In the genomic region with DNA sequence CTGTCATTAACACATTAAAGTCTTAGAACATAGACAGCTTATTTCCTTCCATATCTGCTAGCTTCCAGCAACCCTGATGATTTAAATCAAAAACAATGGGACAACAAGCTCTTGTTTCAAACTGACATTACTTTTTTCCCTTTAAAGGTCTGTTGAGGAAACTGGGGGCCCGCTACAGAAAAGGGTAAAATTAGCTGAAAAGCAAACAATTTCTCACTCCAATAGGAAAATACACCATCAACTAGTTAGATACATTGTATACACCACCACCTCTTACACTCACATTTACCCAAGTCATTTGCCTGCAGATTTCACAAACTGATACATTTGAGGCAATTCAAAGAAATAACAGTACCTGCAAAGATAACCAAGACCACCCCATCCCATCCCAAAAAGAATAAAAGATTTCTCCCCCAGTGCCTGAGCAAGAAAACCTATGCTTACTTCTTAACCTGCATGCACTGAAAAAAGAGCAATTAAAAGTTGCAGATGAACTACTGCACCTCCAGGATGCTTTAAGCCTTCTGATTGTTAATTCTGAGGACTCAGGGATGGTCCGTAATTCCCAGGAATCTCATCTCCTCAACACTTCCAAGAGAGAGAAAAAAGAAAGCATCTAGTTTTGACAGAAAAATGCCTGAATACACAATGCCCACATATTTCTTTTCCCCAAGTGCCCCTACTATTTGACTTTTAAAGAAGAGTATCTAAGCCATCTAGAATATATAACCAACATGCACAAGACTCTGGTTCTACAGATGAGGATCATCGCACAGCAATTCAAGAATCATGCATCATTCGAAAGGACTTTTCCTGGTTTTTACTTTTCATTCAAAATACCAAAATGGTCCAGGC, we compare ENCODE assay signal across 1 cellular context.
TF ChIP-seq lines count a peak whose summit lies in the region.

No MANE protein-coding gene starts in this region.

TF ChIP-seq in HepG2, 621 proteins besides CTCF, POLR2A, EP300 and RAD21 (continued from another document):
- TF ChIP-seq, protein P1, sequence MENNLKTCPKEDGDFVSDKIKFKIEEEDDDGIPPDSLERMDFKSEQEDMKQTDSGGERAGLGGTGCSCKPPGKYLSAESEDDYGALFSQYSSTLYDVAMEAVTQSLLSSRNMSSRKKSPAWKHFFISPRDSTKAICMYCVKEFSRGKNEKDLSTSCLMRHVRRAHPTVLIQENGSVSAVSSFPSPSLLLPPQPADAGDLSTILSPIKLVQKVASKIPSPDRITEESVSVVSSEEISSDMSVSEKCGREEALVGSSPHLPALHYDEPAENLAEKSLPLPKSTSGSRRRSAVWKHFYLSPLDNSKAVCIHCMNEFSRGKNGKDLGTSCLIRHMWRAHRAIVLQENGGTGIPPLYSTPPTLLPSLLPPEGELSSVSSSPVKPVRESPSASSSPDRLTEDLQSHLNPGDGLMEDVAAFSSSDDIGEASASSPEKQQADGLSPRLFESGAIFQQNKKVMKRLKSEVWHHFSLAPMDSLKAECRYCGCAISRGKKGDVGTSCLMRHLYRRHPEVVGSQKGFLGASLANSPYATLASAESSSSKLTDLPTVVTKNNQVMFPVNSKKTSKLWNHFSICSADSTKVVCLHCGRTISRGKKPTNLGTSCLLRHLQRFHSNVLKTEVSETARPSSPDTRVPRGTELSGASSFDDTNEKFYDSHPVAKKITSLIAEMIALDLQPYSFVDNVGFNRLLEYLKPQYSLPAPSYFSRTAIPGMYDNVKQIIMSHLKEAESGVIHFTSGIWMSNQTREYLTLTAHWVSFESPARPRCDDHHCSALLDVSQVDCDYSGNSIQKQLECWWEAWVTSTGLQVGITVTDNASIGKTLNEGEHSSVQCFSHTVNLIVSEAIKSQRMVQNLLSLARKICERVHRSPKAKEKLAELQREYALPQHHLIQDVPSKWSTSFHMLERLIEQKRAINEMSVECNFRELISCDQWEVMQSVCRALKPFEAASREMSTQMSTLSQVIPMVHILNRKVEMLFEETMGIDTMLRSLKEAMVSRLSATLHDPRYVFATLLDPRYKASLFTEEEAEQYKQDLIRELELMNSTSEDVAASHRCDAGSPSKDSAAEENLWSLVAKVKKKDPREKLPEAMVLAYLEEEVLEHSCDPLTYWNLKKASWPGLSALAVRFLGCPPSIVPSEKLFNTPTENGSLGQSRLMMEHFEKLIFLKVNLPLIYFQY (CRISPR knock-in tag; IDR thresholded peaks at IDR 0.05; ENCODE audit: borderline replicate concordance), result no peak
- no peak for TF ChIP-seq RFXAP (CRISPR knock-in tag; IDR thresholded peaks at IDR 0.05; ENCODE audit: borderline replicate concordance)
- peak; percentile 21; the same call in 1 of the 2 replicates for TF ChIP-seq POLR2AphosphoS5 (IDR thresholded peaks at IDR 0.05; ENCODE audit: low read depth, low read length)
- no peak for TF ChIP-seq MTA1 (CRISPR knock-in tag; IDR thresholded peaks at IDR 0.05; ENCODE audit: borderline replicate concordance)
- no peak for TF ChIP-seq SALL2 (CRISPR knock-in tag; IDR thresholded peaks at IDR 0.05)
- no peak for TF ChIP-seq HDAC2 (CRISPR knock-in tag; IDR thresholded peaks at IDR 0.05)
- TF ChIP-seq, protein P2, sequence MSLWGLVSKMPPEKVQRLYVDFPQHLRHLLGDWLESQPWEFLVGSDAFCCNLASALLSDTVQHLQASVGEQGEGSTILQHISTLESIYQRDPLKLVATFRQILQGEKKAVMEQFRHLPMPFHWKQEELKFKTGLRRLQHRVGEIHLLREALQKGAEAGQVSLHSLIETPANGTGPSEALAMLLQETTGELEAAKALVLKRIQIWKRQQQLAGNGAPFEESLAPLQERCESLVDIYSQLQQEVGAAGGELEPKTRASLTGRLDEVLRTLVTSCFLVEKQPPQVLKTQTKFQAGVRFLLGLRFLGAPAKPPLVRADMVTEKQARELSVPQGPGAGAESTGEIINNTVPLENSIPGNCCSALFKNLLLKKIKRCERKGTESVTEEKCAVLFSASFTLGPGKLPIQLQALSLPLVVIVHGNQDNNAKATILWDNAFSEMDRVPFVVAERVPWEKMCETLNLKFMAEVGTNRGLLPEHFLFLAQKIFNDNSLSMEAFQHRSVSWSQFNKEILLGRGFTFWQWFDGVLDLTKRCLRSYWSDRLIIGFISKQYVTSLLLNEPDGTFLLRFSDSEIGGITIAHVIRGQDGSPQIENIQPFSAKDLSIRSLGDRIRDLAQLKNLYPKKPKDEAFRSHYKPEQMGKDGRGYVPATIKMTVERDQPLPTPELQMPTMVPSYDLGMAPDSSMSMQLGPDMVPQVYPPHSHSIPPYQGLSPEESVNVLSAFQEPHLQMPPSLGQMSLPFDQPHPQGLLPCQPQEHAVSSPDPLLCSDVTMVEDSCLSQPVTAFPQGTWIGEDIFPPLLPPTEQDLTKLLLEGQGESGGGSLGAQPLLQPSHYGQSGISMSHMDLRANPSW (CRISPR knock-in tag; IDR thresholded peaks at IDR 0.05; ENCODE audit: borderline replicate concordance), result 0 out of 2 replicates have a peak, but pooled peaks have one; percentile 46
- TF ChIP-seq BCL6 (CRISPR knock-in tag; IDR thresholded peaks at IDR 0.05), result 0 out of 2 replicates have a peak, but pooled peaks have one; percentile 11
- TF ChIP-seq JUND (CRISPR knock-in tag; IDR thresholded peaks at IDR 0.05), result no peak
- no peak for TF ChIP-seq ZKSCAN1 (IDR thresholded peaks at IDR 0.05; ENCODE audit: low read length)
- TF ChIP-seq, protein P3, sequence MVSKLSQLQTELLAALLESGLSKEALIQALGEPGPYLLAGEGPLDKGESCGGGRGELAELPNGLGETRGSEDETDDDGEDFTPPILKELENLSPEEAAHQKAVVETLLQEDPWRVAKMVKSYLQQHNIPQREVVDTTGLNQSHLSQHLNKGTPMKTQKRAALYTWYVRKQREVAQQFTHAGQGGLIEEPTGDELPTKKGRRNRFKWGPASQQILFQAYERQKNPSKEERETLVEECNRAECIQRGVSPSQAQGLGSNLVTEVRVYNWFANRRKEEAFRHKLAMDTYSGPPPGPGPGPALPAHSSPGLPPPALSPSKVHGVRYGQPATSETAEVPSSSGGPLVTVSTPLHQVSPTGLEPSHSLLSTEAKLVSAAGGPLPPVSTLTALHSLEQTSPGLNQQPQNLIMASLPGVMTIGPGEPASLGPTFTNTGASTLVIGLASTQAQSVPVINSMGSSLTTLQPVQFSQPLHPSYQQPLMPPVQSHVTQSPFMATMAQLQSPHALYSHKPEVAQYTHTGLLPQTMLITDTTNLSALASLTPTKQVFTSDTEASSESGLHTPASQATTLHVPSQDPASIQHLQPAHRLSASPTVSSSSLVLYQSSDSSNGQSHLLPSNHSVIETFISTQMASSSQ (IDR thresholded peaks at IDR 0.05; ENCODE audit: low read depth), result no peak
- TF ChIP-seq, protein P3 (CRISPR knock-in tag; IDR thresholded peaks at IDR 0.05; ENCODE audit: borderline replicate concordance), result no peak
- TF ChIP-seq, protein P4, sequence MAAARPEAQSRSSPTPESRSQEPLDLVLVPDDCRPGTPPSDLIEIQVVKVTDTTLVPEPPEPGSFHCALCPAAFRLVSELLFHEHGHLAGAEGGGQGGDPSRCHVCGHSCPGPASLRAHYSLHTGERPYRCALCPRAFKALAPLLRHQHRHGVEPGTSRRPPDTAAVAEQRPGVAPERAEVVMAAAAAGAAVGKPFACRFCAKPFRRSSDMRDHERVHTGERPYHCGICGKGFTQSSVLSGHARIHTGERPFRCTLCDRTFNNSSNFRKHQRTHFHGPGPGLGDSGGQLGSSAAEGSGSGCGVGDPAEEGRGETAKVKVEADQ (CRISPR knock-in tag; IDR thresholded peaks at IDR 0.05; ENCODE audit: borderline replicate concordance), result 0 out of 2 replicates have a peak, but pooled peaks have one; percentile 55
- no peak for TF ChIP-seq SOX6 (IDR thresholded peaks at IDR 0.05)
- TF ChIP-seq SOX6 (CRISPR knock-in tag; IDR thresholded peaks at IDR 0.05), result no peak
- no peak for TF ChIP-seq EZH2 (conservative IDR thresholded peaks at IDR 0.05; ENCODE audit: low read depth, low read length)
- TF ChIP-seq POGZ (CRISPR knock-in tag; IDR thresholded peaks at IDR 0.05), result no peak
- TF ChIP-seq NFIC (IDR thresholded peaks at IDR 0.05; ENCODE audit: low read length), result no peak
- TF ChIP-seq, protein P5, sequence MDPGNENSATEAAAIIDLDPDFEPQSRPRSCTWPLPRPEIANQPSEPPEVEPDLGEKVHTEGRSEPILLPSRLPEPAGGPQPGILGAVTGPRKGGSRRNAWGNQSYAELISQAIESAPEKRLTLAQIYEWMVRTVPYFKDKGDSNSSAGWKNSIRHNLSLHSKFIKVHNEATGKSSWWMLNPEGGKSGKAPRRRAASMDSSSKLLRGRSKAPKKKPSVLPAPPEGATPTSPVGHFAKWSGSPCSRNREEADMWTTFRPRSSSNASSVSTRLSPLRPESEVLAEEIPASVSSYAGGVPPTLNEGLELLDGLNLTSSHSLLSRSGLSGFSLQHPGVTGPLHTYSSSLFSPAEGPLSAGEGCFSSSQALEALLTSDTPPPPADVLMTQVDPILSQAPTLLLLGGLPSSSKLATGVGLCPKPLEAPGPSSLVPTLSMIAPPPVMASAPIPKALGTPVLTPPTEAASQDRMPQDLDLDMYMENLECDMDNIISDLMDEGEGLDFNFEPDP (CRISPR knock-in tag; conservative IDR thresholded peaks at IDR 0.05), result no peak
- TF ChIP-seq SRSF9 (IDR thresholded peaks at IDR 0.05; ENCODE audit: borderline replicate concordance, insufficient read depth, low read depth, low read length, poor library complexity, severe bottlenecking), result no peak
- TF ChIP-seq PHF20 (CRISPR knock-in tag; IDR thresholded peaks at IDR 0.05), result no peak
- TF ChIP-seq RBFOX2 (IDR thresholded peaks at IDR 0.05; ENCODE audit: low read depth, low read length), result peak; percentile 39; the same call in 1 of the 2 replicates
- TF ChIP-seq EED (CRISPR knock-in tag; IDR thresholded peaks at IDR 0.05), result no peak
- 0 out of 2 replicates have a peak, but pooled peaks have one; percentile 28 for TF ChIP-seq ZNF510 (CRISPR knock-in tag; IDR thresholded peaks at IDR 0.05; ENCODE audit: low read depth)
